ENCODE assay signal across 8 cellular contexts in the genomic region with DNA sequence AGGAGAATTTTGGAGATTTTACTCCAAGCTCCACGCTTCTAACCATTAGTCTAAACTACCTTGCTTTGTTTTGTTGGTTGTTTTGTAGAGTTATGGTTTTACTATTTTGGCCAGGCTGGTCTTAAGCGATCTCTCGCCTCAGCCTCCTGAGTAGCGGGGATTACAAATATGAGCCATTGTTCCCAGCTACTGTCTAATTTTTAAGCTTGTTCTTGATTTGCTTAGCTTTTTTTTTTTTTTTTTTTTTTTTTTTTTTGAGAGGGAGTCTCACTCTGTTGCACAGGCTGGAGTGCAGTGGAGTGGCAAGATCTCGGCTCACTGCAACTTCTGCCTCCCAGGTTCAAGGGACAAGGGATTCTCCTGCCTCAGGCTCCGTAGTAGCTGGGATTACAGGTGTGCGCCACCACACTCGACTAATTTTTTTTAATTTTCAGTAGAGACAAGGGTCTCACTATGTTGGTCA. TPM values are rescaled to one million over a fixed set of nuclear protein-coding genes. Genes with fewer than 3 reads are reported as not detected.
DNase-seq lines count a peak whose midpoint lies in the region; ATAC-seq, FAIRE-seq and TF ChIP-seq lines count a peak whose summit lies in the region.

No MANE protein-coding gene starts in this region.

- H3K36me3 ChIP-seq in BLaER1: peaks cover 28% of the 10 kb centered on the region

- FAIRE-seq in RCC 7860 (lab: Jason Lieb, UNC): no peak

- H3K27me3 ChIP-seq in BLaER1: no peaks in the 10 kb centered on the region

- H3K4me3 ChIP-seq in BLaER1 (peak overlapping the region; percentile 86), epithelial cell of proximal tubule (ENCODE audit: low read depth, low read length) (peak overlapping the region; percentile 70)

- H3K9me3 ChIP-seq in BLaER1: no peaks in the 10 kb centered on the region

- peak overlapping the region; percentile 96; the same call in 1 of the 2 replicates for H3K27ac ChIP-seq in BLaER1

- no peak overlapping the region for H3K9ac ChIP-seq in BLaER1

- peak overlapping the region; percentile 99 for H3K4me2 ChIP-seq in BLaER1

- DNase-seq in RCC 7860 (ENCODE audit: low spot score) (peak; percentile 30), epithelial cell of proximal tubule (ENCODE audit: low read depth) (no peak), renal cortical epithelial cell (ENCODE audit: low read depth) (peak; percentile 70), NCI-H524 (lab: John Stamatoyannopoulos, UW) (no peak), NCI-H146 treated with DMSO at 0.1 percent for 48 hours (lab: John Stamatoyannopoulos, UW; ENCODE audit: unreplicated experiment) (no peak), NCI-H226 (no peak)

- H4K20me1 ChIP-seq in BLaER1: peaks cover 40% of the 10 kb centered on the region

- ATAC-seq in GM21576 (IDR thresholded peaks at IDR 0.05; ENCODE audit: unreplicated experiment): peak; percentile 7

- peaks cover 44% of the 10 kb centered on the region for H3K4me1 ChIP-seq in BLaER1

- no peak for TF ChIP-seq CTCF in epithelial cell of proximal tubule (conservative IDR thresholded peaks at IDR 0.05; ENCODE audit: low read depth, low read length)

RNA-seq across cellular contexts. Expression of gene EFCAB12, which starts 28.5 kb away (rescaled TPM):
- total RNA-seq in epithelial cell of proximal tubule (not detected in 2 replicates), renal cortical epithelial cell (0.50 TPM in 1 of 2 replicates, not detected in the other)

RNA-seq across cellular contexts. Expression of gene MBD4, which starts 39.8 kb away (rescaled TPM):
- total RNA-seq in epithelial cell of proximal tubule (25.2 and 25.7 TPM in 2 replicates), renal cortical epithelial cell (20.8 and 34.7 TPM in 2 replicates)

RNA-seq across cellular contexts. Expression of gene IFT122, which starts 40.1 kb away (rescaled TPM):
- total RNA-seq in epithelial cell of proximal tubule: 15.2 and 19.2 TPM in 2 replicates
- 13.2 and 32.8 TPM in 2 replicates for total RNA-seq in renal cortical epithelial cell

Comparison
In these comparisons a context has a peak if more than half of its experiments do, and no peak if none do; other contexts are left out.
1. DNase-seq: peak in RCC 7860 (single experiment) and renal cortical epithelial cell (single experiment); none in epithelial cell of proximal tubule (single experiment), NCI-H524 (0 of 2), NCI-H146 treated with DMSO at 0.1 percent for 48 hours (single experiment) and NCI-H226 (single experiment).